ENCODE assay signal across 19 cellular contexts in the genomic region with DNA sequence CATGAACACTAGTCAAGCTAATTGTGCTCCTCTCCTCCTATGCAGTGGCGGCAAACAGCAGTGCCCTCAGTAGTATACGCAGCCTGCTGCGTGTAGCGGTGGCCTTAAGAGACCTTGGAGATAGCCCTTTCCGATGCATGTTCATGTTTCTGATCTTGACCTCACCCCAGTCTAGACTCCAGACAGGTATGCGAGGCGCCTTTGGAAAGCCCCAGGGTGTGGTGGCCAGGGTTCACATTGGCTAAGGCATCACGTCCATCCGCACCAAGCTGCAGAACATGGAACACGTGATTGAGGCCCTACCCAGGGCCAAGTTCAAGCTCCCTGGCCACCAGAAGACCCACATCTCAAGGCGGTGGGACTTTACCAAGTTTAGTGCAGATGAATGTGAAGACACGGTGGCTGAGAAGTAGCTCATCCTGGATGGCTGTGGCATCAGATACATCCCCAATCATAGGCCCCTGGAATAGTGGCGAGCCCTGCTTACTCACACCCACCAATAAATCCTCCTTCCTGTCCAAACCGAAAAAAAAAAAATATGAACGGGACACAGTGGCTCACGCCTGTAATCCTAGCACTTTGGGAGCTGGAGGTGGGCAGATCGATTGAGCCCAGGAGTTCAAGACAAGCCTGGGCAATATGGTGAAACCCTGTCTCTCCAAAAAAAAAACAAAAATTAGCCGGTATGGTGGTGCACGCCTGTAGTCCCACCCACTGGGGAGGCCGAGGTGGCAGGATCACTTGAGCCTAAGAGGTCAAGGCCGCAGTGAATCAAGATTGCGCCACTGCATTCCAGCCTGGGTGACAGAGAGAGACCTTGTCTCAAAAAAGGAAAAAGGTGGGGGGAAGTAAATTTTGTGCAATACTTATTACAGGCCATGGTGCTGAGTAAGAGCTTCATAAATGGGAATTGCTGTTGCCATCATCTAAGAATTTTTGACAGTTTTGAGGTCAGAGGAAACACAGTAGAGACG. TPM values are rescaled to one million over a fixed set of nuclear protein-coding genes. Genes with fewer than 3 reads are reported as not detected.
DNase-seq lines count a peak whose midpoint lies in the region; ATAC-seq, FAIRE-seq and TF ChIP-seq lines count a peak whose summit lies in the region.
"Had no signal": no experiment of that assay in that cellular context is flagged by ENCODE, and none has a peak within 500 bp of the region (broad histone marks: within the 10 kb centered on the region; RNA-seq: fewer than 3 reads in every experiment).

No MANE protein-coding gene starts in this region.

- intact Hi-C loops in left lung (cut with DNase I) = no loop called here

- H3K4me3 Mint-ChIP-seq in T-cell = no peak overlapping the region
- H3K4me3 Mint-ChIP-seq: mesothelial cell of epicardium had no signal

- H3K36me3 ChIP-seq in left lung = peaks cover 0 to 15% of the 10 kb centered on the region in 2 donors
- H3K36me3 ChIP-seq: prostate gland had no signal

- WGBS in A549 (ENCODE audit: missing lambda C conversion rate) = 65% methylated on average over 23 of the region's 23 CpGs

- H3K4me3 ChIP-seq in A549 = no peak overlapping the region
- no peak overlapping the region for H3K4me3 ChIP-seq in left lung
- H3K4me3 ChIP-seq: prostate gland, vagina had no signal

- TF ChIP-seq RAD21 in A549 (conservative IDR thresholded peaks at IDR 0.05 in 1 of 2, IDR thresholded peaks at IDR 0.05 in 1 of 2) = no peak

- POLR2A ChIA-PET in A549 (lab: Yijun Ruan, JAX) = interaction anchor here (0.7 to 2.3 kb wide), 5 partner anchors 20 to 81 kb away, joined by 3 to 14 read pairs (median 5); a partner anchor contains a TSS
- POLR2A ChIA-PET in T-cell (lab: Charles Lee) = no interaction called here

- CTCF ChIA-PET in A549 (lab: Yijun Ruan, JAX) (interaction anchor here (0.6 to 48.5 kb wide), 10 partner anchors 11 to 188 kb away, joined by 3 to 1899 read pairs (median 10); a partner anchor contains a TSS), T-cell (lab: Charles Lee) (interaction anchor here (0.6 to 1.3 kb wide), 5 partner anchors 22 to 82 kb away, joined by 3 to 5 read pairs (median 3); no protein-coding TSS in a partner anchor)

- no peaks in the 10 kb centered on the region for H3K27me3 ChIP-seq in left lung
- H3K27me3 ChIP-seq: vagina had no signal

- H3K4me1 ChIP-seq in A549 = peaks cover 40% of the 10 kb centered on the region
- H3K4me1 ChIP-seq in left lung = peaks cover 0 to 97% of the 10 kb centered on the region in 2 donors
- H3K4me1 ChIP-seq: prostate gland, vagina had no signal

- ATAC-seq in A549 (peak; percentile 10 to 51; a peak in 3 of 6 replicates), T-cell (replicated peaks in 1 of 4) (no peak), left lung (no peak)

- TF ChIP-seq CTCF in A549 (IDR thresholded peaks at IDR 0.05) = no peak
- TF ChIP-seq CTCF in left lung (IDR thresholded peaks at IDR 0.05) = no peak

- no peak for FAIRE-seq in A549 (lab: Jason Lieb, UNC)
- FAIRE-seq: GM12891 had no signal

- no peak for TF ChIP-seq POLR2A in A549 (IDR thresholded peaks at IDR 0.05; ENCODE audit: low read length)

- peaks cover 0 to 4% (median 0%) of the 10 kb centered on the region in 3 donors for H3K9me3 Mint-ChIP-seq in T-cell

- peak in 1 of 2 experiments; percentile 24; a peak in 2 of 5 replicates for TF ChIP-seq EP300 in A549 (IDR thresholded peaks at IDR 0.05)

- peak in 1 of 2 experiments; percentile 89 for DNase-seq in A549 (ENCODE audit: low read depth in 1 of 2, low spot score in 1 of 2)
- peak; percentile 35 for DNase-seq in HT1080 (ENCODE audit: low read depth)
- no peak for DNase-seq in T-cell
- peak; percentile 70 to 87 for DNase-seq in left lung
- DNase-seq in SHP77 (lab: John Stamatoyannopoulos, UW) = no peak
- DNase-seq in activated CD4-positive, alpha-beta T cell treated with anti-CD3 and anti-CD28 coated beads, Interleukin-2, amount 50 U/mL, for 48 hours = no peak
- no peak for DNase-seq in DMS53 (lab: John Stamatoyannopoulos, UW)
- DNase-seq in NCI-H1417 (lab: John Stamatoyannopoulos, UW) = no peak
- DNase-seq: activated CD8-positive, alpha-beta memory T cell treated with anti-CD3 and anti-CD28 coated beads, Interleukin-2, amount 50 U/mL, for 48 hours; DND-41; NCI-H1105; SHP77 treated with DMSO at 0.1 percent for 48 hours; stimulated activated CD4-positive, alpha-beta T cell treated with anti-CD3 and anti-CD28 coated beads, Interleukin-2, amount 100 ng/mL, for 24 hours had no signal

- peaks cover 23 to 58% (median 56%) of the 10 kb centered on the region in 3 donors for H3K4me1 Mint-ChIP-seq in T-cell
- H3K4me1 Mint-ChIP-seq: mesothelial cell of epicardium had no signal

- H3K9me3 ChIP-seq in A549 = no peaks in the 10 kb centered on the region
- H3K9me3 ChIP-seq in left lung = no peaks in the 10 kb centered on the region
- H3K9me3 ChIP-seq: prostate gland, vagina had no signal

- 0 out of 3 replicates have a peak overlapping the region, but pooled peaks have one; percentile 2 for H3K4me2 ChIP-seq in A549

- H3K27me3 Mint-ChIP-seq in T-cell = no peaks in the 10 kb centered on the region

- peaks cover 4% of the 10 kb centered on the region for H3K36me3 Mint-ChIP-seq in T-cell

- H3K27ac Mint-ChIP-seq in T-cell = peak overlapping the region; percentile 39 to 44
- H3K27ac Mint-ChIP-seq: mesothelial cell of epicardium had no signal

- H3K27ac ChIP-seq in A549 (peak overlapping the region; percentile 31 to 88), left lung (peak overlapping the region in 1 of 2 donors; percentile 80)
- H3K27ac ChIP-seq: prostate gland, vagina, VCaP had no signal

TF ChIP-seq in A549, 52 proteins besides CTCF, POLR2A, EP300 and RAD21 (continues in another document):
- peak; percentile 30; the same call in 1 of the 2 replicates for TF ChIP-seq GATA3 (IDR thresholded peaks at IDR 0.05; ENCODE audit: borderline replicate concordance)
- TF ChIP-seq, protein P1, sequence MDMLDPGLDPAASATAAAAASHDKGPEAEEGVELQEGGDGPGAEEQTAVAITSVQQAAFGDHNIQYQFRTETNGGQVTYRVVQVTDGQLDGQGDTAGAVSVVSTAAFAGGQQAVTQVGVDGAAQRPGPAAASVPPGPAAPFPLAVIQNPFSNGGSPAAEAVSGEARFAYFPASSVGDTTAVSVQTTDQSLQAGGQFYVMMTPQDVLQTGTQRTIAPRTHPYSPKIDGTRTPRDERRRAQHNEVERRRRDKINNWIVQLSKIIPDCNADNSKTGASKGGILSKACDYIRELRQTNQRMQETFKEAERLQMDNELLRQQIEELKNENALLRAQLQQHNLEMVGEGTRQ (IDR thresholded peaks at IDR 0.05) = peak; percentile 65
- TF ChIP-seq, protein P2, sequence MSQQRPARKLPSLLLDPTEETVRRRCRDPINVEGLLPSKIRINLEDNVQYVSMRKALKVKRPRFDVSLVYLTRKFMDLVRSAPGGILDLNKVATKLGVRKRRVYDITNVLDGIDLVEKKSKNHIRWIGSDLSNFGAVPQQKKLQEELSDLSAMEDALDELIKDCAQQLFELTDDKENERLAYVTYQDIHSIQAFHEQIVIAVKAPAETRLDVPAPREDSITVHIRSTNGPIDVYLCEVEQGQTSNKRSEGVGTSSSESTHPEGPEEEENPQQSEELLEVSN (IDR thresholded peaks at IDR 0.05; ENCODE audit: borderline replicate concordance, low read depth) = peak; percentile 36; the same call in 1 of the 2 replicates
- no peak for TF ChIP-seq FOSL2 (IDR thresholded peaks at IDR 0.05)
- peak; percentile 63 for TF ChIP-seq FOSL2 (CRISPR knock-in tag; IDR thresholded peaks at IDR 0.05)
- TF ChIP-seq RARB (CRISPR knock-in tag; IDR thresholded peaks at IDR 0.05) = no peak
- TF ChIP-seq ESRRA (IDR thresholded peaks at IDR 0.05; ENCODE audit: borderline replicate concordance, low read length) = 0 out of 2 replicates have a peak, but pooled peaks have one; percentile 2
- TF ChIP-seq HOXB5 (CRISPR knock-in tag; IDR thresholded peaks at IDR 0.05) = no peak
- TF ChIP-seq, protein P3, sequence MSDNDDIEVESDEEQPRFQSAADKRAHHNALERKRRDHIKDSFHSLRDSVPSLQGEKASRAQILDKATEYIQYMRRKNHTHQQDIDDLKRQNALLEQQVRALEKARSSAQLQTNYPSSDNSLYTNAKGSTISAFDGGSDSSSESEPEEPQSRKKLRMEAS (IDR thresholded peaks at IDR 0.05) = peak; percentile 51
- TF ChIP-seq MAFK (IDR thresholded peaks at IDR 0.05; ENCODE audit: partially characterized antibody) = peak; percentile 39

RNA-seq across cellular contexts. Expression of a gene that starts 12.4 kb away (rescaled TPM):
- not detected in 2 replicates for polyA plus RNA-seq in A549 (2011; rRNA removed)
- polyA plus RNA-seq in A549 (2012; cell fraction: cytosol; rRNA removed) = 0.09 and 0.16 TPM in 2 replicates
- 0.16 and 0.21 TPM in 2 replicates for polyA plus RNA-seq in A549 (2012; cell fraction: nucleus; rRNA removed)
- polyA plus RNA-seq in A549 (2017; fragmentation: RNase III; extraction: RNeasy Plus Mini Kit Qiagen cat#74134 plus additional on column Dnase treatment) = not detected in 3 replicates
- 0.29 TPM in 1 of 2 replicates, not detected in the other for polyA minus RNA-seq in A549 (2011; rRNA and poly(A)+ RNA removed)
- total RNA-seq in HT1080 (2014; rRNA removed; shearing (Covaris generic)) = 0.33 TPM in 1 of 2 replicates, not detected in the other
- polyA plus RNA-seq in HT1080 (2015; cell fraction: cytosol; rRNA removed) = not detected in 2 replicates
- not detected in 2 replicates for polyA plus RNA-seq in HT1080 (2015; cell fraction: nucleus; rRNA removed)
- under 1 TPM in 2 of 5 donors, not detected in 3; 0.25 to 0.30 TPM for total RNA-seq in T-cell
- total RNA-seq in left lung = 1 to 10 TPM; 5.2 to 6.1 TPM
- total RNA-seq: NCI-H460 had no signal

RNA-seq across cellular contexts. Expression of a gene that starts 16.8 kb away (rescaled TPM):
- polyA plus RNA-seq in A549 (2011; rRNA removed) (22.6 and 25.3 TPM in 2 replicates), A549 (2017; fragmentation: RNase III; extraction: RNeasy Plus Mini Kit Qiagen cat#74134 plus additional on column Dnase treatment) (49.6 to 80.7 TPM (median 72.1 TPM) in 3 replicates)
- polyA plus RNA-seq in A549 (2012; cell fraction: cytosol; rRNA removed) = 103 and 138 TPM in 2 replicates
- polyA plus RNA-seq in A549 (2012; cell fraction: nucleus; rRNA removed) = 302 and 387 TPM in 2 replicates
- 27.4 and 33.8 TPM in 2 replicates for polyA minus RNA-seq in A549 (2011; rRNA and poly(A)+ RNA removed)
- 4.0 and 5.2 TPM in 2 replicates for total RNA-seq in HT1080 (2014; rRNA removed; shearing (Covaris generic))
- polyA plus RNA-seq in HT1080 (2015; cell fraction: cytosol; rRNA removed) = 23.4 and 25.1 TPM in 2 replicates
- 27.8 and 30.2 TPM in 2 replicates for polyA plus RNA-seq in HT1080 (2015; cell fraction: nucleus; rRNA removed)
- total RNA-seq in T-cell (100 to 1,000 TPM in 1 of 5 donors, 10 to 100 TPM in 4; 18.7 to 103 (median 19.4) TPM), left lung (10 to 100 TPM; 48.2 to 79.9 TPM)

RNA-seq across cellular contexts. Expression of a gene that starts 43.6 kb away (rescaled TPM):
- polyA plus RNA-seq in A549 (2011; rRNA removed) (15.2 and 18.4 TPM in 2 replicates), A549 (2017; fragmentation: RNase III; extraction: RNeasy Plus Mini Kit Qiagen cat#74134 plus additional on column Dnase treatment) (77.5 to 102 TPM (median 88.1 TPM) in 3 replicates)
- polyA plus RNA-seq in A549 (2012; cell fraction: cytosol; rRNA removed) = 62.2 and 88.1 TPM in 2 replicates
- 183 and 239 TPM in 2 replicates for polyA plus RNA-seq in A549 (2012; cell fraction: nucleus; rRNA removed)
- 8.1 and 25.5 TPM in 2 replicates for polyA minus RNA-seq in A549 (2011; rRNA and poly(A)+ RNA removed)
- total RNA-seq in HT1080 (2014; rRNA removed; shearing (Covaris generic)) = 2.0 and 3.9 TPM in 2 replicates
- 2.6 and 4.3 TPM in 2 replicates for polyA plus RNA-seq in HT1080 (2015; cell fraction: cytosol; rRNA removed)
- polyA plus RNA-seq in HT1080 (2015; cell fraction: nucleus; rRNA removed) = 2.8 and 9.1 TPM in 2 replicates
- total RNA-seq in T-cell (1 to 10 TPM in 1 of 5 donors, under 1 TPM in 3, not detected in 1; 0.39 to 1.0 (median 0.87) TPM), left lung (100 to 1,000 TPM; 110 to 389 TPM)

Comparison
In these comparisons a context has a peak if more than half of its experiments do, and no peak if none do; other contexts are left out.
1. ATAC-seq: peak in A549 (2 of 2); none in T-cell (0 of 4) and left lung (single experiment).
2. DNase-seq: peak in HT1080 (single experiment) and left lung (2 of 2); none in T-cell (0 of 34), SHP77 (0 of 2), activated CD4-positive, alpha-beta T cell treated with anti-CD3 and anti-CD28 coated beads, Interleukin-2, amount 50 U/mL, for 48 hours (0 of 2), DMS53 (single experiment) and NCI-H1417 (0 of 3).
3. RNA of a gene that starts 43.6 kb away (total RNA-seq): 110 to 389 TPM in left lung; 2.0 to 3.9 TPM in HT1080 and 0.39 to 1.0 TPM in T-cell; every median in the first group is over 10 times any median in the second.